In genomic region chr5:135426102-135427082, GRCh38 we compare ENCODE assay signal across 9 cellular contexts. TPM values are rescaled to one million over a fixed set of nuclear protein-coding genes. Genes with fewer than 3 reads are reported as not detected.
DNase-seq lines count a peak whose midpoint lies in the region; ATAC-seq, FAIRE-seq and TF ChIP-seq lines count a peak whose summit lies in the region.
"Had no signal": no experiment of that assay in that cellular context is flagged by ENCODE, and none has a peak within 500 bp of the region (broad histone marks: within the 10 kb centered on the region; RNA-seq: fewer than 3 reads in every experiment).

No MANE protein-coding gene starts in this region.

- peak; percentile 92 for FAIRE-seq in GM12892 (lab: Jason Lieb, UNC)
- FAIRE-seq: TTC549 had no signal

- H3K9me3 Mint-ChIP-seq in activated CD4-positive, alpha-beta T cell treated with anti-CD3 and anti-CD28 coated beads, Interleukin-2, amount 10 ng/mL, durations not matched to agents 24 days and 14 days = peaks cover 3% of the 10 kb centered on the region

- H3K27me3 Mint-ChIP-seq in activated CD4-positive, alpha-beta T cell treated with anti-CD3 and anti-CD28 coated beads, Interleukin-2, amount 10 ng/mL, durations not matched to agents 24 days and 14 days = peaks cover 9% of the 10 kb centered on the region

- H3K27ac ChIP-seq in BLaER1 treated with 17β-estradiol and CSF1 and Interleukin-3, amounts not matched to agents 10 nM and 100 nM = peak overlapping the region; percentile 59 to 92 (median 83); a peak in 21 of 22 replicates
- no peak overlapping the region for H3K27ac ChIP-seq in left ventricle myocardium inferior (replicated peaks)
- no peak overlapping the region for H3K27ac ChIP-seq in effector memory CD4-positive, alpha-beta T cell (ENCODE audit: insufficient read depth, low read length, poor library complexity, severe bottlenecking)

- no peaks in the 10 kb centered on the region for H3K36me3 Mint-ChIP-seq in activated CD4-positive, alpha-beta T cell treated with anti-CD3 and anti-CD28 coated beads, Interleukin-2, amount 10 ng/mL, durations not matched to agents 24 days and 14 days (ENCODE audit: low read depth)

- peak overlapping the region in 4 of 10 experiments; percentile 7 to 40 (median 26); a peak in 4 of 20 replicates for H3K4me3 ChIP-seq in BLaER1 treated with 17β-estradiol and CSF1 and Interleukin-3, amounts not matched to agents 10 nM and 100 nM
- H3K4me3 ChIP-seq in left ventricle myocardium inferior = no peak overlapping the region
- H3K4me3 ChIP-seq in effector memory CD4-positive, alpha-beta T cell (ENCODE audit: insufficient read depth, low read depth, low read length, poor library complexity, severe bottlenecking) = no peak overlapping the region

- peak overlapping the region; percentile 12 to 77 (median 67); a peak in 19 of 22 replicates for H3K9ac ChIP-seq in BLaER1 treated with 17β-estradiol and CSF1 and Interleukin-3, amounts not matched to agents 10 nM and 100 nM

- H3K9me3 ChIP-seq in BLaER1 treated with 17β-estradiol and CSF1 and Interleukin-3, amounts not matched to agents 10 nM and 100 nM (replicated peaks in 1 of 11) = peaks cover 14 to 26% (median 21%) of the 10 kb centered on the region in 11 experiments
- H3K9me3 ChIP-seq in left ventricle myocardium inferior (replicated peaks) = peaks cover 12% of the 10 kb centered on the region
- no peaks in the 10 kb centered on the region for H3K9me3 ChIP-seq in effector memory CD4-positive, alpha-beta T cell (ENCODE audit: control insufficient read depth, low read length)

- H3K27me3 ChIP-seq in BLaER1 treated with 17β-estradiol and CSF1 and Interleukin-3, amounts not matched to agents 10 nM and 100 nM = no peaks in the 10 kb centered on the region
- H3K27me3 ChIP-seq in left ventricle myocardium inferior (ENCODE audit: low read depth) = no peaks in the 10 kb centered on the region
- no peaks in the 10 kb centered on the region for H3K27me3 ChIP-seq in effector memory CD4-positive, alpha-beta T cell (replicated peaks; ENCODE audit: control insufficient read depth, insufficient read depth, low read length, poor library complexity, severe bottlenecking)

- TF ChIP-seq POLR2A in GM12892 (IDR thresholded peaks at IDR 0.05; ENCODE audit: low read depth, low read length) = no peak

- H3K36me3 ChIP-seq in BLaER1 treated with 17β-estradiol and CSF1 and Interleukin-3, amounts not matched to agents 10 nM and 100 nM = peaks cover 0 to 14% (median 5%) of the 10 kb centered on the region in 11 experiments; a peak in 5 of 22 replicates
- no peaks in the 10 kb centered on the region for H3K36me3 ChIP-seq in left ventricle myocardium inferior
- H3K36me3 ChIP-seq in effector memory CD4-positive, alpha-beta T cell (ENCODE audit: control insufficient read depth, insufficient read depth, low read length) = no peaks in the 10 kb centered on the region

- H3K27ac Mint-ChIP-seq in activated CD4-positive, alpha-beta T cell treated with anti-CD3 and anti-CD28 coated beads, Interleukin-2, amount 10 ng/mL, durations not matched to agents 24 days and 14 days = peak overlapping the region; percentile 76

- peak overlapping the region; percentile 43 for H3K4me3 Mint-ChIP-seq in activated CD4-positive, alpha-beta T cell treated with anti-CD3 and anti-CD28 coated beads, Interleukin-2, amount 10 ng/mL, durations not matched to agents 24 days and 14 days

- H3K4me1 ChIP-seq in BLaER1 treated with 17β-estradiol and CSF1 and Interleukin-3, amounts not matched to agents 10 nM and 100 nM = peaks cover 68 to 82% (median 78%) of the 10 kb centered on the region in 10 experiments
- peaks cover 24% of the 10 kb centered on the region for H3K4me1 ChIP-seq in left ventricle myocardium inferior
- no peaks in the 10 kb centered on the region for H3K4me1 ChIP-seq in effector memory CD4-positive, alpha-beta T cell (ENCODE audit: control insufficient read depth, insufficient read depth, low read length, poor library complexity, severe bottlenecking)

- peaks cover 20% of the 10 kb centered on the region for H3K4me1 Mint-ChIP-seq in activated CD4-positive, alpha-beta T cell treated with anti-CD3 and anti-CD28 coated beads, Interleukin-2, amount 10 ng/mL, durations not matched to agents 24 days and 14 days

- intact Hi-C loops in activated CD4-positive, alpha-beta T cell treated with anti-CD3 and anti-CD28 coated beads, Interleukin-2, amount 10 ng/mL, durations not matched to agents 24 days and 14 days (cut with micrococcal nuclease) = no loop called here
- intact Hi-C loops in left ventricle myocardium inferior (cut with micrococcal nuclease) = no loop called here

- H4K20me1 ChIP-seq in BLaER1 treated with 17β-estradiol and CSF1 and Interleukin-3, amounts not matched to agents 10 nM and 100 nM = no peaks in the 10 kb centered on the region

- peak; percentile 81 for TF ChIP-seq CTCF in left ventricle myocardium inferior (IDR thresholded peaks at IDR 0.05; ENCODE audit: borderline replicate concordance)

- peak; percentile 74 for ATAC-seq in HG02840 (IDR thresholded peaks at IDR 0.05; ENCODE audit: low FRiP score, unreplicated experiment)

- peak overlapping the region; percentile 70 to 87 (median 81) for H3K4me2 ChIP-seq in BLaER1 treated with 17β-estradiol and CSF1 and Interleukin-3, amounts not matched to agents 10 nM and 100 nM

- DNase-seq in GM12892 (ENCODE audit: insufficient read length) (no peak), NCI-H1930 (lab: John Stamatoyannopoulos, UW) (peak; percentile 4 to 11), left ventricle myocardium inferior (no peak), stromal cell of bone marrow (ENCODE audit: low read depth) (peak; percentile 33)
- peak; percentile 83 for DNase-seq in activated CD4-positive, alpha-beta T cell treated with anti-CD3 and anti-CD28 coated beads, Interleukin-2, amount 10 ng/mL, durations not matched to agents 24 days and 14 days
- no peak for DNase-seq in effector memory CD4-positive, alpha-beta T cell

RNA-seq across cellular contexts. Expression of gene DCANP1, which starts 20.8 kb away (rescaled TPM):
- polyA plus RNA-seq in GM12892 (2012; ENCODE audit: missing spikeins) = not detected
- not detected in 2 replicates for total RNA-seq in activated CD4-positive, alpha-beta T cell treated with anti-CD3 and anti-CD28 coated beads, Interleukin-2, amount 10 ng/mL, durations not matched to agents 24 days and 14 days
- total RNA-seq in left ventricle myocardium inferior = not detected

RNA-seq across cellular contexts. Expression of gene TIFAB, which starts 25.8 kb away (rescaled TPM):
- polyA plus RNA-seq in GM12892 (2012; ENCODE audit: missing spikeins) = 0.15 TPM
- not detected in 2 replicates for total RNA-seq in activated CD4-positive, alpha-beta T cell treated with anti-CD3 and anti-CD28 coated beads, Interleukin-2, amount 10 ng/mL, durations not matched to agents 24 days and 14 days
- total RNA-seq in left ventricle myocardium inferior = not detected

RNA-seq across cellular contexts. Expression of gene MACROH2A1, which starts 27.4 kb away (rescaled TPM):
- 133 TPM for polyA plus RNA-seq in GM12892 (2012; ENCODE audit: missing spikeins)
- 282 and 289 TPM in 2 replicates for total RNA-seq in activated CD4-positive, alpha-beta T cell treated with anti-CD3 and anti-CD28 coated beads, Interleukin-2, amount 10 ng/mL, durations not matched to agents 24 days and 14 days
- total RNA-seq in left ventricle myocardium inferior = 103 TPM

Comparison
In these comparisons a context has a peak if more than half of its experiments do, and no peak if none do; other contexts are left out.
1. H3K27ac ChIP-seq: peak in BLaER1 treated with 17β-estradiol and CSF1 and Interleukin-3, amounts not matched to agents 10 nM and 100 nM (11 of 11); none in left ventricle myocardium inferior (single experiment) and effector memory CD4-positive, alpha-beta T cell (single experiment).
2. DNase-seq: peak in NCI-H1930 (2 of 2), activated CD4-positive, alpha-beta T cell treated with anti-CD3 and anti-CD28 coated beads, Interleukin-2, amount 10 ng/mL, durations not matched to agents 24 days and 14 days (single experiment) and stromal cell of bone marrow (single experiment); none in GM12892 (single experiment), left ventricle myocardium inferior (single experiment) and effector memory CD4-positive, alpha-beta T cell (0 of 3).